ENCODE assay signal across 26 cellular contexts in genomic region chr12:90246673-90247072, GRCh38.
"Had no signal": no experiment of that assay in that cellular context is flagged by ENCODE, and none has a peak within 500 bp of the region (broad histone marks: within the 10 kb centered on the region; RNA-seq: fewer than 3 reads in every experiment).

No MANE protein-coding gene starts in this region.

- H3K4me3 Mint-ChIP-seq: naive thymus-derived CD8-positive, alpha-beta T cell; nephron progenitor cell; neural progenitor cell; stimulated activated memory B cell treated with anti-CD40 and anti-IgM and Interleukin-4, amounts not matched to agents 10 μg/mL and 1 μg/mL and 100 μg/mL, for 72 hours; stimulated activated naive CD8-positive, alpha-beta T cell treated with anti-CD3 and anti-CD28 coated beads, Interleukin-15, amount 100 ng/mL, for 72 hours; type B pancreatic cell had no signal

- H3K27ac ChIP-seq: left lung, lower lobe of right lung, neural progenitor cell, neutrophil, ovary, right atrium auricular region, right lobe of liver, tibial nerve had no signal

- H3K9me3 ChIP-seq: left lung, lower lobe of right lung, neutrophil, ovary, right atrium auricular region, right lobe of liver, tibial nerve, uterus had no signal

- H3K4me3 ChIP-seq: left lung, lower lobe of right lung, neural progenitor cell, ovary, right atrium auricular region, right lobe of liver, smooth muscle cell, tibial nerve, uterus had no signal

- H3K4me1 Mint-ChIP-seq: naive thymus-derived CD8-positive, alpha-beta T cell; neural progenitor cell; stimulated activated naive CD8-positive, alpha-beta T cell treated with anti-CD3 and anti-CD28 coated beads, Interleukin-15, amount 100 ng/mL, for 72 hours had no signal

- H3K27ac Mint-ChIP-seq: naive thymus-derived CD8-positive, alpha-beta T cell; nephron progenitor cell; neural progenitor cell; progenitor cell of endocrine pancreas; stimulated activated memory B cell treated with anti-CD40 and anti-IgM and Interleukin-4, amounts not matched to agents 10 μg/mL and 1 μg/mL and 100 μg/mL, for 72 hours; stimulated activated naive CD8-positive, alpha-beta T cell treated with anti-CD3 and anti-CD28 coated beads, Interleukin-15, amount 100 ng/mL, for 72 hours; type B pancreatic cell had no signal

- H3K36me3 ChIP-seq: left lung, lower lobe of right lung, neural progenitor cell, neutrophil, ovary, right atrium auricular region, right lobe of liver, tibial nerve, uterus had no signal

- H3K36me3 Mint-ChIP-seq: naive thymus-derived CD8-positive, alpha-beta T cell; neural progenitor cell; stimulated activated memory B cell treated with anti-CD40 and anti-IgM and Interleukin-4, amounts not matched to agents 10 μg/mL and 1 μg/mL and 100 μg/mL, for 72 hours; type B pancreatic cell had no signal

- H3K27me3 Mint-ChIP-seq: naive thymus-derived CD8-positive, alpha-beta T cell; progenitor cell of endocrine pancreas; stimulated activated memory B cell treated with anti-CD40 and anti-IgM and Interleukin-4, amounts not matched to agents 10 μg/mL and 1 μg/mL and 100 μg/mL, for 72 hours; type B pancreatic cell had no signal

- H3K4me1 ChIP-seq: lower lobe of right lung, neural progenitor cell, uterus had no signal

- H3K27me3 ChIP-seq: left lung, neural progenitor cell, neutrophil, ovary, right atrium auricular region, right lobe of liver, tibial nerve, uterus had no signal

- ATAC-seq: left colon; left lung; lower lobe of right lung; naive thymus-derived CD8-positive, alpha-beta T cell; stimulated activated memory B cell treated with anti-CD40 and anti-IgM and Interleukin-4, amounts not matched to agents 10 μg/mL and 1 μg/mL and 100 μg/mL, for 72 hours; stimulated activated naive CD8-positive, alpha-beta T cell treated with anti-CD3 and anti-CD28 coated beads, Interleukin-15, amount 100 ng/mL, for 72 hours had no signal

- DNase-seq: kidney glomerular epithelial cell; left colon; left lung; lower lobe of right lung; mammary epithelial cell; mesenchymal stem cell; naive thymus-derived CD8-positive, alpha-beta T cell; nephron progenitor cell; occipital lobe; ovary; right lobe of liver; stimulated activated CD4-positive, alpha-beta T cell treated with anti-CD3 and anti-CD28 coated beads, Interleukin-1b, Interleukin-23, amount 100 ng/mL, for 48 hours; stimulated activated CD4-positive, alpha-beta T cell treated with anti-CD3 and anti-CD28 coated beads, Interleukin-2, amount 100 ng/mL, for 48 hours; stimulated activated CD4-positive, alpha-beta T cell treated with anti-CD3 and anti-CD28 coated beads, Interleukin-4, amount 100 ng/mL, for 4 hours; stimulated activated CD8-positive, alpha-beta memory T cell treated with anti-CD3 and anti-CD28 coated beads, Interleukin-4, amount 100 ng/mL, for 48 hours; stimulated activated naive CD4-positive, alpha-beta T cell treated with Interleukin-2 at 50 U/mL for 16 hours; stimulated activated naive CD8-positive, alpha-beta T cell treated with anti-CD3 and anti-CD28 coated beads, Interleukin-15, amount 100 ng/mL, for 72 hours; uterus had no signal

- H3K9me3 Mint-ChIP-seq: naive thymus-derived CD8-positive, alpha-beta T cell; nephron progenitor cell; neural progenitor cell; stimulated activated naive CD8-positive, alpha-beta T cell treated with anti-CD3 and anti-CD28 coated beads, Interleukin-15, amount 100 ng/mL, for 72 hours; type B pancreatic cell had no signal
